19 cellular contexts compared by ENCODE assay signal in genomic region chr3:139301654-139302053, GRCh38. TPM values are rescaled to one million over a fixed set of nuclear protein-coding genes. Genes with fewer than 3 reads are reported as not detected.
DNase-seq lines count a peak whose midpoint lies in the region; ATAC-seq, FAIRE-seq and TF ChIP-seq lines count a peak whose summit lies in the region.
"Had no signal": no experiment of that assay in that cellular context is flagged by ENCODE, and none has a peak within 500 bp of the region (broad histone marks: within the 10 kb centered on the region; RNA-seq: fewer than 3 reads in every experiment).

No MANE protein-coding gene starts in this region.

- WGBS in A549 (ENCODE audit: missing lambda C conversion rate) = 68% methylated on average over 3 of the region's 4 CpGs

- H2AFZ ChIP-seq in KMS-11 (ENCODE audit: low read depth) (peak overlapping the region; percentile 59), osteoblast (ENCODE audit: low read length) (peak overlapping the region; percentile 44)

- no peak for TF ChIP-seq CTCF in A549 (IDR thresholded peaks at IDR 0.05)
- TF ChIP-seq CTCF in KMS-11 (conservative IDR thresholded peaks at IDR 0.05; ENCODE audit: low read depth, low read length) = no peak
- no peak for TF ChIP-seq CTCF in osteoblast (IDR thresholded peaks at IDR 0.05; ENCODE audit: extremely low read depth, low read depth, low read length)

- ATAC-seq in A549 (peak; percentile 9 to 11; a peak in 3 of 6 replicates), HG02981 (IDR thresholded peaks at IDR 0.05; ENCODE audit: unreplicated experiment) (no peak), GM18517 (IDR thresholded peaks at IDR 0.05; ENCODE audit: unreplicated experiment) (no peak)
- ATAC-seq: left lobe of liver had no signal

- CTCF ChIA-PET in A549 (lab: Yijun Ruan, JAX) = interaction anchor here (1.3 to 4.8 kb wide), 4 partner anchors 10 to 379 kb away, joined by 3 to 21 read pairs (median 4); no protein-coding TSS in a partner anchor

- no peak for TF ChIP-seq RAD21 in A549 (conservative IDR thresholded peaks at IDR 0.05 in 1 of 2, IDR thresholded peaks at IDR 0.05 in 1 of 2)

- DNase-seq in A549 (ENCODE audit: low read depth in 1 of 2, low spot score in 1 of 2) (no peak), adipocyte (ENCODE audit: low read depth) (peak; percentile 5), osteoblast (ENCODE audit: insufficient read length, low spot score, missing footprints) (peak; percentile 78)
- no peak for DNase-seq in activated effector memory CD4-positive, alpha-beta T cell treated with anti-CD3 and anti-CD28 coated beads, Interleukin-2, amount 50 U/mL, for 16 hours
- no peak for DNase-seq in stimulated activated CD4-positive, alpha-beta T cell treated with anti-CD3 and anti-CD28 coated beads, Interleukin-12 subunit alpha, Interleukin-12 subunit beta, amount 100 ng/mL, for 4 hours
- DNase-seq: activated CD4-positive, alpha-beta T cell treated with anti-CD3 and anti-CD28 coated beads for 1 hour; activated CD8-positive, alpha-beta memory T cell treated with anti-CD3 and anti-CD28 coated beads for 24 hours; activated T-cell treated with anti-CD3 and anti-CD28 coated beads, Interleukin-2, amount 50 U/mL, for 48 hours; GDM1; KBM-7; NCI-H187 treated with DMSO at 0.1 percent for 48 hours; NCI-H2227 treated with DMSO at 0.1 percent for 48 hours; small intestine had no signal

- H3K4me2 ChIP-seq in A549 (peak overlapping the region; percentile 53; the same call in 2 of the 3 replicates), KMS-11 (peak overlapping the region; percentile 79; the same call in 1 of the 2 replicates), osteoblast (ENCODE audit: insufficient read depth, low read length) (peak overlapping the region; percentile 36)

- H4K20me1 ChIP-seq in KMS-11 (ENCODE audit: insufficient read depth) (no peaks in the 10 kb centered on the region), osteoblast (ENCODE audit: insufficient read depth, low read length) (no peaks in the 10 kb centered on the region)

- H3K79me2 ChIP-seq in KMS-11 (ENCODE audit: insufficient read depth, low read depth) = no peaks in the 10 kb centered on the region
- no peaks in the 10 kb centered on the region for H3K79me2 ChIP-seq in osteoblast (ENCODE audit: insufficient read depth, low read length)

- H3K27ac ChIP-seq in A549 = peak overlapping the region; percentile 64 to 91
- peak overlapping the region; percentile 66 for H3K27ac ChIP-seq in KMS-11
- peak overlapping the region; percentile 99 for H3K27ac ChIP-seq in osteoblast (ENCODE audit: low read depth, low read length)
- H3K27ac ChIP-seq: prostate gland had no signal

- H3K9ac ChIP-seq in KMS-11 (no peak overlapping the region), adipocyte (ENCODE audit: low read length) (peak overlapping the region; percentile 46)

- H3K36me3 ChIP-seq in KMS-11 (ENCODE audit: insufficient read depth) (no peaks in the 10 kb centered on the region), adipocyte (ENCODE audit: control insufficient read depth, insufficient read depth, low read length, severe bottlenecking) (no peaks in the 10 kb centered on the region), osteoblast (ENCODE audit: insufficient read depth, low read length) (no peaks in the 10 kb centered on the region)
- H3K36me3 ChIP-seq: heart left ventricle, prostate gland had no signal

- no peak for TF ChIP-seq EP300 in A549 (IDR thresholded peaks at IDR 0.05)

- H3K4me1 ChIP-seq in A549 = peaks cover 43% of the 10 kb centered on the region
- H3K4me1 ChIP-seq in KMS-11 (ENCODE audit: low read depth, poor library complexity, severe bottlenecking) = peaks cover 27% of the 10 kb centered on the region
- peaks cover 29% of the 10 kb centered on the region for H3K4me1 ChIP-seq in adipocyte (ENCODE audit: control insufficient read depth, insufficient read depth, low read length)
- H3K4me1 ChIP-seq in osteoblast (ENCODE audit: insufficient read depth, low read length) = peaks cover 52% of the 10 kb centered on the region
- H3K4me1 ChIP-seq: prostate gland had no signal

- no peak for FAIRE-seq in A549 (lab: Jason Lieb, UNC)
- FAIRE-seq: small intestine had no signal

- POLR2A ChIA-PET in A549 (lab: Yijun Ruan, JAX) = interaction anchor here (0.8 kb wide), 1 partner anchor 9 kb away, joined by 3 read pairs; no protein-coding TSS in a partner anchor

- H3K27me3 ChIP-seq in KMS-11 (ENCODE audit: insufficient read depth, low read depth) (no peaks in the 10 kb centered on the region), adipocyte (replicated peaks; ENCODE audit: control insufficient read depth, insufficient read depth, low read length) (no peaks in the 10 kb centered on the region), osteoblast (ENCODE audit: insufficient read depth, low read length) (no peaks in the 10 kb centered on the region)
- H3K27me3 ChIP-seq: heart left ventricle had no signal

- no peak for TF ChIP-seq POLR2A in A549 (IDR thresholded peaks at IDR 0.05; ENCODE audit: low read length)

- H3K9me3 ChIP-seq in A549 (no peaks in the 10 kb centered on the region), adipocyte (ENCODE audit: control insufficient read depth, low read length) (no peaks in the 10 kb centered on the region), osteoblast (ENCODE audit: low read depth, low read length) (no peaks in the 10 kb centered on the region)
- H3K9me3 ChIP-seq: heart left ventricle, prostate gland had no signal

- H3K4me3 ChIP-seq in A549 = no peak overlapping the region
- no peak overlapping the region for H3K4me3 ChIP-seq in KMS-11 (IDR thresholded peaks at IDR 0.05; ENCODE audit: insufficient read depth, low read depth, low read length)
- no peak overlapping the region for H3K4me3 ChIP-seq in adipocyte (ENCODE audit: low read length)
- no peak overlapping the region for H3K4me3 ChIP-seq in osteoblast (ENCODE audit: insufficient read depth, low read length)
- H3K4me3 ChIP-seq: heart left ventricle, prostate gland had no signal

TF ChIP-seq in A549, 52 proteins besides CTCF, POLR2A, EP300 and RAD21:
- TF ChIP-seq, protein P1, sequence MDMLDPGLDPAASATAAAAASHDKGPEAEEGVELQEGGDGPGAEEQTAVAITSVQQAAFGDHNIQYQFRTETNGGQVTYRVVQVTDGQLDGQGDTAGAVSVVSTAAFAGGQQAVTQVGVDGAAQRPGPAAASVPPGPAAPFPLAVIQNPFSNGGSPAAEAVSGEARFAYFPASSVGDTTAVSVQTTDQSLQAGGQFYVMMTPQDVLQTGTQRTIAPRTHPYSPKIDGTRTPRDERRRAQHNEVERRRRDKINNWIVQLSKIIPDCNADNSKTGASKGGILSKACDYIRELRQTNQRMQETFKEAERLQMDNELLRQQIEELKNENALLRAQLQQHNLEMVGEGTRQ (IDR thresholded peaks at IDR 0.05) = no peak
- TF ChIP-seq NR3C1 (IDR thresholded peaks at IDR 0.05) = no peak

RNA-seq across cellular contexts. Expression of gene MRPS22, which starts 42.2 kb away (rescaled TPM):
- polyA plus RNA-seq in A549 (2011; rRNA removed) (37.2 and 57.3 TPM in 2 replicates), A549 (2017; fragmentation: RNase III; extraction: RNeasy Plus Mini Kit Qiagen cat#74134 plus additional on column Dnase treatment) (47.3 to 56.4 TPM (median 49.6 TPM) in 3 replicates)
- 27.7 and 32.9 TPM in 2 replicates for polyA plus RNA-seq in A549 (2012; cell fraction: cytosol; rRNA removed)
- polyA plus RNA-seq in A549 (2012; cell fraction: nucleus; rRNA removed) = 21.5 and 22.4 TPM in 2 replicates
- polyA minus RNA-seq in A549 (2011; rRNA and poly(A)+ RNA removed) = 8.5 and 9.2 TPM in 2 replicates
- 65.1 and 68.1 TPM in 2 replicates for total RNA-seq in osteoblast

Comparison
In these comparisons a context has a peak if more than half of its experiments do, and no peak if none do; other contexts are left out.
1. ATAC-seq: peak in A549 (2 of 2); none in HG02981 (single experiment) and GM18517 (single experiment).
2. DNase-seq: peak in adipocyte (single experiment) and osteoblast (single experiment); none in A549 (0 of 2), activated effector memory CD4-positive, alpha-beta T cell treated with anti-CD3 and anti-CD28 coated beads, Interleukin-2, amount 50 U/mL, for 16 hours (single experiment) and stimulated activated CD4-positive, alpha-beta T cell treated with anti-CD3 and anti-CD28 coated beads, Interleukin-12 subunit alpha, Interleukin-12 subunit beta, amount 100 ng/mL, for 4 hours (single experiment).
3. Peak in every context shown above with its lines, with median percentiles within 50 percentile points of each other: H3K27ac ChIP-seq and H3K4me2 ChIP-seq.